ENCODE assay signal across 1 cellular context in the genomic region with DNA sequence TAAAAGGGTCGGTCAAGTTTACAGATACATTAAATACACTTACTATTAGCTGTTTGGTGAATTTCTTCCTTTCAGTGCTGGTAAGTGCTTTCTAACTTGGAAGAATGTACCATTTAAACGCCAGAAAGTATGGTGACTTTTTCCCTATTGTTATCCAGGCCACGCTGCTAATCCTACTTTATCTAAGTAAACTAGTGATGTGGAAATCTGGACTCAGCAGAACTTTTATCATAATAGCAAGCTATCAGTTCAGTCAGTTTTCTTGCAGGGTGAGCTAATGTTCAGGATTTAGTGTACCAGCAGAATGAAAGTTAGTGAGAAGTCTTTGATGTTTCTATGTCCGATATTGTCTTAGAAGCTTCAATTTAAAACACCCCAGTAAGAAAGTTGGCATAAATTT.
A peak's percentile ranks its signal among the peaks of the same experiment; 100 is the strongest.
TF ChIP-seq lines count a peak whose summit lies in the region.

No MANE protein-coding gene starts in this region.

TF ChIP-seq in HepG2, 621 proteins besides CTCF, POLR2A, EP300 and RAD21 (continued from another document and continues in another):
- TF ChIP-seq, protein P1, sequence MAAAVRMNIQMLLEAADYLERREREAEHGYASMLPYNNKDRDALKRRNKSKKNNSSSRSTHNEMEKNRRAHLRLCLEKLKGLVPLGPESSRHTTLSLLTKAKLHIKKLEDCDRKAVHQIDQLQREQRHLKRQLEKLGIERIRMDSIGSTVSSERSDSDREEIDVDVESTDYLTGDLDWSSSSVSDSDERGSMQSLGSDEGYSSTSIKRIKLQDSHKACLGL (CRISPR knock-in tag; IDR thresholded peaks at IDR 0.05): no peak
- TF ChIP-seq FOXP1 (IDR thresholded peaks at IDR 0.05) (no peak), FOXP1 (CRISPR knock-in tag; IDR thresholded peaks at IDR 0.05) (peak; percentile 31; the same call in 1 of the 2 replicates), HNRNPUL1 (IDR thresholded peaks at IDR 0.05; ENCODE audit: low read depth, low read length) (0 out of 2 replicates have a peak, but pooled peaks have one; percentile 28), LCORL (IDR thresholded peaks at IDR 0.05) (no peak), LCORL (CRISPR knock-in tag; IDR thresholded peaks at IDR 0.05) (no peak), EEA1 (CRISPR knock-in tag; IDR thresholded peaks at IDR 0.05; ENCODE audit: borderline replicate concordance) (no peak), ZNF224 (CRISPR knock-in tag; IDR thresholded peaks at IDR 0.05) (no peak), ZNF839 (CRISPR knock-in tag; IDR thresholded peaks at IDR 0.05; ENCODE audit: borderline replicate concordance) (no peak), ERF (CRISPR knock-in tag; IDR thresholded peaks at IDR 0.05) (no peak), TP53 (CRISPR knock-in tag; conservative IDR thresholded peaks at IDR 0.05) (no peak), TCF7L2 (IDR thresholded peaks at IDR 0.05; ENCODE audit: low read depth, low read length) (peak; percentile 50; the same call in 1 of the 2 replicates), SSRP1 (CRISPR knock-in tag; IDR thresholded peaks at IDR 0.05) (no peak), CREB1 (IDR thresholded peaks at IDR 0.05) (no peak), CREB1 (CRISPR knock-in tag; IDR thresholded peaks at IDR 0.05) (no peak), IKZF4 (CRISPR knock-in tag; IDR thresholded peaks at IDR 0.05; ENCODE audit: borderline replicate concordance, low read depth, not compliant biosample characterization) (no peak), TARDBP (CRISPR knock-in tag; IDR thresholded peaks at IDR 0.05) (peak; percentile 41; the same call in 1 of the 2 replicates), ZNF788 (CRISPR knock-in tag; IDR thresholded peaks at IDR 0.05; ENCODE audit: borderline replicate concordance) (no peak), RXRB (CRISPR knock-in tag; IDR thresholded peaks at IDR 0.05; ENCODE audit: borderline replicate concordance) (peak; percentile 31; the same call in 1 of the 2 replicates), GATA4 (IDR thresholded peaks at IDR 0.05; ENCODE audit: borderline replicate concordance, low read depth) (peak; percentile 61; the same call in 1 of the 2 replicates), ZNF549 (CRISPR knock-in tag; IDR thresholded peaks at IDR 0.05) (no peak), HNF4A (CRISPR knock-in tag; IDR thresholded peaks at IDR 0.05) (peak; percentile 74)
- TF ChIP-seq, protein P2, sequence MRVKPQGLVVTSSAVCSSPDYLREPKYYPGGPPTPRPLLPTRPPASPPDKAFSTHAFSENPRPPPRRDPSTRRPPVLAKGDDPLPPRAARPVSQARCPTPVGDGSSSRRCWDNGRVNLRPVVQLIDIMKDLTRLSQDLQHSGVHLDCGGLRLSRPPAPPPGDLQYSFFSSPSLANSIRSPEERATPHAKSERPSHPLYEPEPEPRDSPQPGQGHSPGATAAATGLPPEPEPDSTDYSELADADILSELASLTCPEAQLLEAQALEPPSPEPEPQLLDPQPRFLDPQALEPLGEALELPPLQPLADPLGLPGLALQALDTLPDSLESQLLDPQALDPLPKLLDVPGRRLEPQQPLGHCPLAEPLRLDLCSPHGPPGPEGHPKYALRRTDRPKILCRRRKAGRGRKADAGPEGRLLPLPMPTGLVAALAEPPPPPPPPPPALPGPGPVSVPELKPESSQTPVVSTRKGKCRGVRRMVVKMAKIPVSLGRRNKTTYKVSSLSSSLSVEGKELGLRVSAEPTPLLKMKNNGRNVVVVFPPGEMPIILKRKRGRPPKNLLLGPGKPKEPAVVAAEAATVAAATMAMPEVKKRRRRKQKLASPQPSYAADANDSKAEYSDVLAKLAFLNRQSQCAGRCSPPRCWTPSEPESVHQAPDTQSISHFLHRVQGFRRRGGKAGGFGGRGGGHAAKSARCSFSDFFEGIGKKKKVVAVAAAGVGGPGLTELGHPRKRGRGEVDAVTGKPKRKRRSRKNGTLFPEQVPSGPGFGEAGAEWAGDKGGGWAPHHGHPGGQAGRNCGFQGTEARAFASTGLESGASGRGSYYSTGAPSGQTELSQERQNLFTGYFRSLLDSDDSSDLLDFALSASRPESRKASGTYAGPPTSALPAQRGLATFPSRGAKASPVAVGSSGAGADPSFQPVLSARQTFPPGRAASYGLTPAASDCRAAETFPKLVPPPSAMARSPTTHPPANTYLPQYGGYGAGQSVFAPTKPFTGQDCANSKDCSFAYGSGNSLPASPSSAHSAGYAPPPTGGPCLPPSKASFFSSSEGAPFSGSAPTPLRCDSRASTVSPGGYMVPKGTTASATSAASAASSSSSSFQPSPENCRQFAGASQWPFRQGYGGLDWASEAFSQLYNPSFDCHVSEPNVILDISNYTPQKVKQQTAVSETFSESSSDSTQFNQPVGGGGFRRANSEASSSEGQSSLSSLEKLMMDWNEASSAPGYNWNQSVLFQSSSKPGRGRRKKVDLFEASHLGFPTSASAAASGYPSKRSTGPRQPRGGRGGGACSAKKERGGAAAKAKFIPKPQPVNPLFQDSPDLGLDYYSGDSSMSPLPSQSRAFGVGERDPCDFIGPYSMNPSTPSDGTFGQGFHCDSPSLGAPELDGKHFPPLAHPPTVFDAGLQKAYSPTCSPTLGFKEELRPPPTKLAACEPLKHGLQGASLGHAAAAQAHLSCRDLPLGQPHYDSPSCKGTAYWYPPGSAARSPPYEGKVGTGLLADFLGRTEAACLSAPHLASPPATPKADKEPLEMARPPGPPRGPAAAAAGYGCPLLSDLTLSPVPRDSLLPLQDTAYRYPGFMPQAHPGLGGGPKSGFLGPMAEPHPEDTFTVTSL (CRISPR knock-in tag; IDR thresholded peaks at IDR 0.05; ENCODE audit: borderline replicate concordance): peak; percentile 17; the same call in 1 of the 2 replicates
- TF ChIP-seq, protein P3, sequence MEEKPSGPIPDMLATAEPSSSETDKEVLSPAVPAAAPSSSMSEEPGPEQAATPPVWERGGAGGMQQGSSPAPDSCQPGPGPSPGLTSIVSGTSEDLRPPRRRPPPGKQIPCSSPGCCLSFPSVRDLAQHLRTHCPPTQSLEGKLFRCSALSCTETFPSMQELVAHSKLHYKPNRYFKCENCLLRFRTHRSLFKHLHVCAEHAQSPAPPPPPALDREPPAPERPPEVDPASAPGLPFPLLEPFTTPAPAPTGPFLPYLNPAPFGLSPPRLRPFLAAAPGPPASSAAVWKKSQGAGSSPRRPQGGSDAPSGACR (CRISPR knock-in tag; IDR thresholded peaks at IDR 0.05): no peak
- TF ChIP-seq, protein P4, sequence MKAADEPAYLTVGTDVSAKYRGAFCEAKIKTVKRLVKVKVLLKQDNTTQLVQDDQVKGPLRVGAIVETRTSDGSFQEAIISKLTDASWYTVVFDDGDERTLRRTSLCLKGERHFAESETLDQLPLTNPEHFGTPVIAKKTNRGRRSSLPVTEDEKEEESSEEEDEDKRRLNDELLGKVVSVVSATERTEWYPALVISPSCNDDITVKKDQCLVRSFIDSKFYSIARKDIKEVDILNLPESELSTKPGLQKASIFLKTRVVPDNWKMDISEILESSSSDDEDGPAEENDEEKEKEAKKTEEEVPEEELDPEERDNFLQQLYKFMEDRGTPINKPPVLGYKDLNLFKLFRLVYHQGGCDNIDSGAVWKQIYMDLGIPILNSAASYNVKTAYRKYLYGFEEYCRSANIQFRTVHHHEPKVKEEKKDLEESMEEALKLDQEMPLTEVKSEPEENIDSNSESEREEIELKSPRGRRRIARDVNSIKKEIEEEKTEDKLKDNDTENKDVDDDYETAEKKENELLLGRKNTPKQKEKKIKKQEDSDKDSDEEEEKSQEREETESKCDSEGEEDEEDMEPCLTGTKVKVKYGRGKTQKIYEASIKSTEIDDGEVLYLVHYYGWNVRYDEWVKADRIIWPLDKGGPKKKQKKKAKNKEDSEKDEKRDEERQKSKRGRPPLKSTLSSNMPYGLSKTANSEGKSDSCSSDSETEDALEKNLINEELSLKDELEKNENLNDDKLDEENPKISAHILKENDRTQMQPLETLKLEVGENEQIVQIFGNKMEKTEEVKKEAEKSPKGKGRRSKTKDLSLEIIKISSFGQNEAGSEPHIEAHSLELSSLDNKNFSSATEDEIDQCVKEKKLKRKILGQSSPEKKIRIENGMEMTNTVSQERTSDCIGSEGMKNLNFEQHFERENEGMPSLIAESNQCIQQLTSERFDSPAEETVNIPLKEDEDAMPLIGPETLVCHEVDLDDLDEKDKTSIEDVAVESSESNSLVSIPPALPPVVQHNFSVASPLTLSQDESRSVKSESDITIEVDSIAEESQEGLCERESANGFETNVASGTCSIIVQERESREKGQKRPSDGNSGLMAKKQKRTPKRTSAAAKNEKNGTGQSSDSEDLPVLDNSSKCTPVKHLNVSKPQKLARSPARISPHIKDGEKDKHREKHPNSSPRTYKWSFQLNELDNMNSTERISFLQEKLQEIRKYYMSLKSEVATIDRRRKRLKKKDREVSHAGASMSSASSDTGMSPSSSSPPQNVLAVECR (CRISPR knock-in tag; IDR thresholded peaks at IDR 0.05; ENCODE audit: borderline replicate concordance): no peak
- TF ChIP-seq, protein P5, sequence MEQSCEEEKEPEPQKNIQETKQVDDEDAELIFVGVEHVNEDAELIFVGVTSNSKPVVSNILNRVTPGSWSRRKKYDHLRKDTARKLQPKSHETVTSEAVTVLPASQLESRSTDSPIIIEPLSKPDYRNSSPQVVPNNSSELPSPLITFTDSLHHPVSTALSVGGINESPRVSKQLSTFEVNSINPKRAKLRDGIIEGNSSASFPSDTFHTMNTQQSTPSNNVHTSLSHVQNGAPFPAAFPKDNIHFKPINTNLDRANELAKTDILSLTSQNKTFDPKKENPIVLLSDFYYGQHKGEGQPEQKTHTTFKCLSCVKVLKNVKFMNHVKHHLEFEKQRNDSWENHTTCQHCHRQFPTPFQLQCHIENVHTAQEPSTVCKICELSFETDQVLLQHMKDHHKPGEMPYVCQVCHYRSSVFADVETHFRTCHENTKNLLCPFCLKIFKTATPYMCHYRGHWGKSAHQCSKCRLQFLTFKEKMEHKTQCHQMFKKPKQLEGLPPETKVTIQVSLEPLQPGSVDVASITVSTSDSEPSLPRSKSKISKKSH (CRISPR knock-in tag; IDR thresholded peaks at IDR 0.05; ENCODE audit: borderline replicate concordance): no peak
- TF ChIP-seq, protein P6, sequence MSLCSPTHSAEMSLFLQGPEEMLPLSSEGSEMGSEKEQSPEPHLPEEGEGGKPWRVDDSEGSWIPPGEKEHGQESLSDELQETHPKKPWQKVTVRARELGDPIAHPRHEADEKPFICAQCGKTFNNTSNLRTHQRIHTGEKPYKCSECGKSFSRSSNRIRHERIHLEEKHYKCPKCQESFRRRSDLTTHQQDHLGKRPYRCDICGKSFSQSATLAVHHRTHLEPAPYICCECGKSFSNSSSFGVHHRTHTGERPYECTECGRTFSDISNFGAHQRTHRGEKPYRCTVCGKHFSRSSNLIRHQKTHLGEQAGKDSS (CRISPR knock-in tag; IDR thresholded peaks at IDR 0.05; ENCODE audit: borderline replicate concordance, low read depth): no peak
- TF ChIP-seq, protein P7, sequence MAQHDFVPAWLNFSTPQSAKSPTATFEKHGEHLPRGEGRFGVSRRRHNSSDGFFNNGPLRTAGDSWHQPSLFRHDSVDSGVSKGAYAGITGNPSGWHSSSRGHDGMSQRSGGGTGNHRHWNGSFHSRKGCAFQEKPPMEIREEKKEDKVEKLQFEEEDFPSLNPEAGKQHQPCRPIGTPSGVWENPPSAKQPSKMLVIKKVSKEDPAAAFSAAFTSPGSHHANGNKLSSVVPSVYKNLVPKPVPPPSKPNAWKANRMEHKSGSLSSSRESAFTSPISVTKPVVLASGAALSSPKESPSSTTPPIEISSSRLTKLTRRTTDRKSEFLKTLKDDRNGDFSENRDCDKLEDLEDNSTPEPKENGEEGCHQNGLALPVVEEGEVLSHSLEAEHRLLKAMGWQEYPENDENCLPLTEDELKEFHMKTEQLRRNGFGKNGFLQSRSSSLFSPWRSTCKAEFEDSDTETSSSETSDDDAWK (CRISPR knock-in tag; IDR thresholded peaks at IDR 0.05): no peak
- TF ChIP-seq, protein P8, sequence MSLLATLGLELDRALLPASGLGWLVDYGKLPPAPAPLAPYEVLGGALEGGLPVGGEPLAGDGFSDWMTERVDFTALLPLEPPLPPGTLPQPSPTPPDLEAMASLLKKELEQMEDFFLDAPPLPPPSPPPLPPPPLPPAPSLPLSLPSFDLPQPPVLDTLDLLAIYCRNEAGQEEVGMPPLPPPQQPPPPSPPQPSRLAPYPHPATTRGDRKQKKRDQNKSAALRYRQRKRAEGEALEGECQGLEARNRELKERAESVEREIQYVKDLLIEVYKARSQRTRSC (CRISPR knock-in tag; IDR thresholded peaks at IDR 0.05; ENCODE audit: low read depth): no peak
- TF ChIP-seq, protein P9, sequence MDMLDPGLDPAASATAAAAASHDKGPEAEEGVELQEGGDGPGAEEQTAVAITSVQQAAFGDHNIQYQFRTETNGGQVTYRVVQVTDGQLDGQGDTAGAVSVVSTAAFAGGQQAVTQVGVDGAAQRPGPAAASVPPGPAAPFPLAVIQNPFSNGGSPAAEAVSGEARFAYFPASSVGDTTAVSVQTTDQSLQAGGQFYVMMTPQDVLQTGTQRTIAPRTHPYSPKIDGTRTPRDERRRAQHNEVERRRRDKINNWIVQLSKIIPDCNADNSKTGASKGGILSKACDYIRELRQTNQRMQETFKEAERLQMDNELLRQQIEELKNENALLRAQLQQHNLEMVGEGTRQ (IDR thresholded peaks at IDR 0.05; ENCODE audit: low read depth, low read length): no peak
- TF ChIP-seq, protein P9 (CRISPR knock-in tag; IDR thresholded peaks at IDR 0.05; ENCODE audit: borderline replicate concordance): no peak
- TF ChIP-seq, protein P10, sequence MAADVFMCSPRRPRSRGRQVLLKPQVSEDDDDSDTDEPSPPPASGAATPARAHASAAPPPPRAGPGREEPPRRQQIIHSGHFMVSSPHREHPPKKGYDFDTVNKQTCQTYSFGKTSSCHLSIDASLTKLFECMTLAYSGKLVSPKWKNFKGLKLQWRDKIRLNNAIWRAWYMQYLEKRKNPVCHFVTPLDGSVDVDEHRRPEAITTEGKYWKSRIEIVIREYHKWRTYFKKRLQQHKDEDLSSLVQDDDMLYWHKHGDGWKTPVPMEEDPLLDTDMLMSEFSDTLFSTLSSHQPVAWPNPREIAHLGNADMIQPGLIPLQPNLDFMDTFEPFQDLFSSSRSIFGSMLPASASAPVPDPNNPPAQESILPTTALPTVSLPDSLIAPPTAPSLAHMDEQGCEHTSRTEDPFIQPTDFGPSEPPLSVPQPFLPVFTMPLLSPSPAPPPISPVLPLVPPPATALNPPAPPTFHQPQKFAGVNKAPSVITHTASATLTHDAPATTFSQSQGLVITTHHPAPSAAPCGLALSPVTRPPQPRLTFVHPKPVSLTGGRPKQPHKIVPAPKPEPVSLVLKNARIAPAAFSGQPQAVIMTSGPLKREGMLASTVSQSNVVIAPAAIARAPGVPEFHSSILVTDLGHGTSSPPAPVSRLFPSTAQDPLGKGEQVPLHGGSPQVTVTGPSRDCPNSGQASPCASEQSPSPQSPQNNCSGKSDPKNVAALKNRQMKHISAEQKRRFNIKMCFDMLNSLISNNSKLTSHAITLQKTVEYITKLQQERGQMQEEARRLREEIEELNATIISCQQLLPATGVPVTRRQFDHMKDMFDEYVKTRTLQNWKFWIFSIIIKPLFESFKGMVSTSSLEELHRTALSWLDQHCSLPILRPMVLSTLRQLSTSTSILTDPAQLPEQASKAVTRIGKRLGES (CRISPR knock-in tag; IDR thresholded peaks at IDR 0.05; ENCODE audit: borderline replicate concordance): no peak
- TF ChIP-seq, protein P11, sequence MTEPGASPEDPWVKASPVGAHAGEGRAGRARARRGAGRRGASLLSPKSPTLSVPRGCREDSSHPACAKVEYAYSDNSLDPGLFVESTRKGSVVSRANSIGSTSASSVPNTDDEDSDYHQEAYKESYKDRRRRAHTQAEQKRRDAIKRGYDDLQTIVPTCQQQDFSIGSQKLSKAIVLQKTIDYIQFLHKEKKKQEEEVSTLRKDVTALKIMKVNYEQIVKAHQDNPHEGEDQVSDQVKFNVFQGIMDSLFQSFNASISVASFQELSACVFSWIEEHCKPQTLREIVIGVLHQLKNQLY (CRISPR knock-in tag; IDR thresholded peaks at IDR 0.05): no peak
